In the genomic region with DNA sequence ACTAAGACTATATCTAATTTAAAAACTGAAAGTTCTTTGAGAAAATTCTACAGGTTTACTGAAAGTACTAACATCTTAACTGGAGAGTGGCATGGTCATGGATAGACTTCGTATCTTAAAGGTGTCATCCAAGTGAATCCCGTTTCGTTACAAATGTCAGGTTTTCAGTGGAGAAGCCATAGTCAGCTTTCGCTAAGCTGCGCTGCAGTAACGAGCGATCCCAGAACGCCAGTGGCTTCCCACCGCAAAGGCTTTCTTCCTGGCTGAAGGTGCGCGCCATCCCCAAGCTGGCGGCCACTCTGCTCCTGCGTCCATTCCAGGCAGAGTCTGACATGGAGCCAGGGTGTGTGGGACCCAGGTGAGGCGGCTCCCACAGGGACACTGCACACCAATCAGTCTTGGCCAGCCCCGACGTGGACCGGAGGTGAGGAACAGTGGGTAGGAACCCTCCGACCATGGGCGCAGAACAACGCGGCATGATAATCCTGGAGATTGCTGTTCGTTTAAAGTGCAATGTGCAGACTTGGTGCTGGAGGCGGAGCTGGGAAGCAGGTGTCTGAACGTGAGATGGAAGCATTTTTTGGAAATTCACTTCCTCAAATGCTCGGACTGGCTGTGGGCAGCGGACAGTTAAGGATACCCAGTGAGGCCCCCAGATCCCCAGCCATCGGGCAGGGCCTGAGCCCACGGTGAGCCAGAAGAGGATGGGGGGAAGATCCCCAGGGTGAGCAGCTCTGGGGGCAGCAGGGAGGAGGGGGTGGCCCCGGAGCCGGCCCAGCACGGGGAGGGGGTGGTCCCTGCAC, we compare ENCODE assay signal across 24 cellular contexts. TPM values are rescaled to one million over a fixed set of nuclear protein-coding genes. Genes with fewer than 3 reads are reported as not detected.
"Had no signal": no experiment of that assay in that cellular context is flagged by ENCODE, and none has a peak within 500 bp of the region (broad histone marks: within the 10 kb centered on the region; RNA-seq: fewer than 3 reads in every experiment).

No MANE protein-coding gene starts in this region.

- H3K27me3 ChIP-seq: brain microvascular endothelial cell, thyroid gland had no signal

- H3K36me3 ChIP-seq: brain microvascular endothelial cell, thyroid gland had no signal

- ATAC-seq: activated naive CD8-positive, alpha-beta T cell treated with anti-CD3 and anti-CD28 coated beads, Interleukin-2, amount 50 U/mL, for 24 hours; activated T-helper 17 cell treated with anti-CD3 and anti-CD28 coated beads, Interleukin-2, amount 50 U/mL, for 72 hours; left lobe of liver; psoas muscle; SK-N-SH treated with all-trans-retinoic acid at 6 μM for 48 hours; stimulated activated naive B cell treated with anti-CD40 and anti-IgM and Interleukin-4, amounts not matched to agents 10 μg/mL and 1 μg/mL and 100 μg/mL, for 72 hours had no signal

- FAIRE-seq: endometrium, frontal cortex, keratinocyte had no signal

- H3K4me1 ChIP-seq: psoas muscle, thyroid gland had no signal

- H3K4me3 ChIP-seq: coronary artery, psoas muscle, thyroid gland had no signal

- H3K27ac ChIP-seq: brain microvascular endothelial cell, coronary artery, psoas muscle, thyroid gland had no signal

- H3K9me3 ChIP-seq: thyroid gland had no signal

- H3K4me1 Mint-ChIP-seq: activated naive CD4-positive, alpha-beta T cell treated with anti-CD3 and anti-CD28 coated beads, Interleukin-2, amount 10 ng/mL, durations not matched to agents 7 days and 5 days; activated naive CD8-positive, alpha-beta T cell treated with anti-CD3 and anti-CD28 coated beads, Interleukin-2, amount 50 U/mL, for 24 hours; activated T-helper 17 cell treated with anti-CD3 and anti-CD28 coated beads, Interleukin-2, amount 50 U/mL, for 72 hours; central memory CD8-positive, alpha-beta T cell had no signal

- H3K4me3 Mint-ChIP-seq: activated naive CD4-positive, alpha-beta T cell treated with anti-CD3 and anti-CD28 coated beads, Interleukin-2, amount 10 ng/mL, durations not matched to agents 7 days and 5 days; activated naive CD8-positive, alpha-beta T cell treated with anti-CD3 and anti-CD28 coated beads, Interleukin-2, amount 50 U/mL, for 24 hours; activated T-helper 17 cell treated with anti-CD3 and anti-CD28 coated beads, Interleukin-2, amount 50 U/mL, for 72 hours; central memory CD8-positive, alpha-beta T cell; stimulated activated naive B cell treated with anti-CD40 and anti-IgM and Interleukin-4, amounts not matched to agents 10 μg/mL and 1 μg/mL and 100 μg/mL, for 72 hours had no signal

- H3K36me3 Mint-ChIP-seq: activated naive CD4-positive, alpha-beta T cell treated with anti-CD3 and anti-CD28 coated beads, Interleukin-2, amount 10 ng/mL, durations not matched to agents 7 days and 5 days had no signal

- DNase-seq: activated CD4-positive, alpha-beta T cell treated with anti-CD3 and anti-CD28 coated beads, Interleukin-2, amount 50 U/mL, for 4 hours; activated CD4-positive, CD25-positive, alpha-beta regulatory T cell treated with anti-CD3 and anti-CD28 coated beads, Interleukin-2, amount 50 U/mL, for 72 hours; activated naive CD8-positive, alpha-beta T cell treated with anti-CD3 and anti-CD28 coated beads, Interleukin-2, amount 50 U/mL, for 24 hours; activated T-cell treated with anti-CD3 and anti-CD28 coated beads for 4 hours; anterior cingulate cortex; brain microvascular endothelial cell; mammary epithelial cell; right cardiac atrium; stimulated activated CD4-positive, alpha-beta T cell treated with anti-CD3 and anti-CD28 coated beads, Interleukin-4, amount 100 ng/mL, for 4 hours; stimulated activated naive B cell treated with anti-CD40 and anti-IgM and Interleukin-4, amounts not matched to agents 10 μg/mL and 1 μg/mL and 100 μg/mL, for 72 hours; T1000; thyroid gland had no signal

- H3K27ac Mint-ChIP-seq: activated naive CD4-positive, alpha-beta T cell treated with anti-CD3 and anti-CD28 coated beads, Interleukin-2, amount 10 ng/mL, durations not matched to agents 7 days and 5 days; activated naive CD8-positive, alpha-beta T cell treated with anti-CD3 and anti-CD28 coated beads, Interleukin-2, amount 50 U/mL, for 24 hours; activated T-helper 17 cell treated with anti-CD3 and anti-CD28 coated beads, Interleukin-2, amount 50 U/mL, for 72 hours; stimulated activated naive B cell treated with anti-CD40 and anti-IgM and Interleukin-4, amounts not matched to agents 10 μg/mL and 1 μg/mL and 100 μg/mL, for 72 hours had no signal

RNA-seq across cellular contexts. Expression of gene KCNG2, which starts 27.8 kb away (rescaled TPM):
- total RNA-seq: activated T-helper 17 cell treated with anti-CD3 and anti-CD28 coated beads, Interleukin-2, amount 50 U/mL, for 72 hours; left lobe of liver; osteocyte had no signal
- polyA plus RNA-seq: keratinocyte, mammary epithelial cell, neural cell, right cardiac atrium had no signal
